ENCODE assay signal across 8 cellular contexts in genomic region chr2:206158563-206159345, GRCh38. TPM values are rescaled to one million over a fixed set of nuclear protein-coding genes. Genes with fewer than 3 reads are reported as not detected.
DNase-seq lines count a peak whose midpoint lies in the region; ATAC-seq lines count a peak whose summit lies in the region.

No MANE protein-coding gene starts in this region.

- no peaks in the 10 kb centered on the region for H3K9me3 Mint-ChIP-seq in activated naive CD8-positive, alpha-beta T cell treated with anti-CD3 and anti-CD28 coated beads, Interleukin-2, amount 10 ng/mL, durations not matched to agents 7 days and 5 days

- peak overlapping the region; percentile 87 for H3K4me2 ChIP-seq in skeletal muscle satellite cell (ENCODE audit: low read length)

- WGBS in iPS DF 6.9 (ENCODE audit: insufficient coverage, insufficient read length), result no CpG with 5 or more reads among the region's 33 CpGs

- H3K9me3 ChIP-seq in iPS DF 6.9 (ENCODE audit: control insufficient read depth, insufficient read depth, low read length) (no peaks in the 10 kb centered on the region), skeletal muscle satellite cell (replicated peaks; ENCODE audit: low read length) (no peaks in the 10 kb centered on the region)

- H3K27me3 Mint-ChIP-seq in activated naive CD8-positive, alpha-beta T cell treated with anti-CD3 and anti-CD28 coated beads, Interleukin-2, amount 10 ng/mL, durations not matched to agents 7 days and 5 days, result no peaks in the 10 kb centered on the region

- DNase-seq in COLO829 (ENCODE audit: low spot score) (peak; percentile 17), iPS DF 6.9 (ENCODE audit: low read depth, low spot score) (no peak), 8988T (no peak)
- DNase-seq in activated naive CD8-positive, alpha-beta T cell treated with anti-CD3 and anti-CD28 coated beads, Interleukin-2, amount 10 ng/mL, durations not matched to agents 7 days and 5 days, result no peak
- DNase-seq in activated CD4-positive, alpha-beta T cell treated with anti-CD3 and anti-CD28 coated beads, Interleukin-2, amount 50 U/mL, for 1 hour, result no peak

- no peak overlapping the region for H3K27ac ChIP-seq in iPS DF 6.9 (ENCODE audit: low read length)

- H3K36me3 ChIP-seq in iPS DF 6.9 (ENCODE audit: control insufficient read depth, insufficient read depth, low read length) (peaks cover 22% of the 10 kb centered on the region; the same call in 1 of the 2 replicates), skeletal muscle satellite cell (ENCODE audit: insufficient read depth, low read length) (peaks cover 32% of the 10 kb centered on the region)

- peak; percentile 11 for ATAC-seq in GM19463 (IDR thresholded peaks at IDR 0.05; ENCODE audit: unreplicated experiment)
- ATAC-seq in HG03565 (IDR thresholded peaks at IDR 0.05; ENCODE audit: unreplicated experiment), result peak; percentile 4
- peak; percentile 21 for ATAC-seq in activated naive CD8-positive, alpha-beta T cell treated with anti-CD3 and anti-CD28 coated beads, Interleukin-2, amount 10 ng/mL, durations not matched to agents 7 days and 5 days (ENCODE audit: low read depth)

- H3K4me3 ChIP-seq in iPS DF 6.9 (ENCODE audit: low read length), result peak overlapping the region; percentile 93
- H3K4me3 ChIP-seq in skeletal muscle satellite cell (ENCODE audit: low read length), result peak overlapping the region; percentile 89

- peaks cover 16% of the 10 kb centered on the region for H3K36me3 Mint-ChIP-seq in activated naive CD8-positive, alpha-beta T cell treated with anti-CD3 and anti-CD28 coated beads, Interleukin-2, amount 10 ng/mL, durations not matched to agents 7 days and 5 days

- H3K27me3 ChIP-seq in iPS DF 6.9 (ENCODE audit: control insufficient read depth, insufficient read depth, low read length), result no peaks in the 10 kb centered on the region
- H3K27me3 ChIP-seq in skeletal muscle satellite cell (ENCODE audit: control insufficient read depth, insufficient read depth, low read length), result no peaks in the 10 kb centered on the region

- H3K4me1 ChIP-seq in iPS DF 6.9 (ENCODE audit: control insufficient read depth, insufficient read depth, low read length), result peaks cover 1% of the 10 kb centered on the region; the same call in 1 of the 2 replicates
- peaks cover 28% of the 10 kb centered on the region for H3K4me1 ChIP-seq in skeletal muscle satellite cell (ENCODE audit: control insufficient read depth, insufficient read depth, low read length)

- H3K4me1 Mint-ChIP-seq in activated naive CD8-positive, alpha-beta T cell treated with anti-CD3 and anti-CD28 coated beads, Interleukin-2, amount 10 ng/mL, durations not matched to agents 7 days and 5 days, result peaks cover 38% of the 10 kb centered on the region

- POLR2A ChIA-PET in activated naive CD8-positive, alpha-beta T cell treated with anti-CD3 and anti-CD28 coated beads, Interleukin-2, amount 10 ng/mL, durations not matched to agents 7 days and 5 days (lab: Charles Lee), result interaction anchor here (0.7 to 1.9 kb wide), 2 partner anchors 73 to 75 kb away, joined by 3 to 13 read pairs; partner anchors contain the start of gene INO80D

- peak overlapping the region; percentile 94 for H3K27ac Mint-ChIP-seq in activated naive CD8-positive, alpha-beta T cell treated with anti-CD3 and anti-CD28 coated beads, Interleukin-2, amount 10 ng/mL, durations not matched to agents 7 days and 5 days

- peak overlapping the region; percentile 97 for H3K9ac ChIP-seq in skeletal muscle satellite cell (ENCODE audit: low read depth, low read length)

- H3K4me3 Mint-ChIP-seq in activated naive CD8-positive, alpha-beta T cell treated with anti-CD3 and anti-CD28 coated beads, Interleukin-2, amount 10 ng/mL, durations not matched to agents 7 days and 5 days, result peak overlapping the region; percentile 95

RNA-seq across cellular contexts. Expression of gene NDUFS1, which starts 0.5 kb away (rescaled TPM):
- 10 to 100 TPM; 56.6 to 66.1 TPM for total RNA-seq in activated naive CD8-positive, alpha-beta T cell treated with anti-CD3 and anti-CD28 coated beads, Interleukin-2, amount 10 ng/mL, durations not matched to agents 7 days and 5 days
- total RNA-seq in skeletal muscle satellite cell (2012; rRNA removed), result 91.3 and 121 TPM in 2 replicates

RNA-seq across cellular contexts. Expression of gene EEF1B2, which starts 0.9 kb away (rescaled TPM):
- 100 to 1,000 TPM; 506 to 561 TPM for total RNA-seq in activated naive CD8-positive, alpha-beta T cell treated with anti-CD3 and anti-CD28 coated beads, Interleukin-2, amount 10 ng/mL, durations not matched to agents 7 days and 5 days
- 658 and 833 TPM in 2 replicates for total RNA-seq in skeletal muscle satellite cell (2012; rRNA removed)
